ENCODE assay signal across 22 cellular contexts in the genomic region with DNA sequence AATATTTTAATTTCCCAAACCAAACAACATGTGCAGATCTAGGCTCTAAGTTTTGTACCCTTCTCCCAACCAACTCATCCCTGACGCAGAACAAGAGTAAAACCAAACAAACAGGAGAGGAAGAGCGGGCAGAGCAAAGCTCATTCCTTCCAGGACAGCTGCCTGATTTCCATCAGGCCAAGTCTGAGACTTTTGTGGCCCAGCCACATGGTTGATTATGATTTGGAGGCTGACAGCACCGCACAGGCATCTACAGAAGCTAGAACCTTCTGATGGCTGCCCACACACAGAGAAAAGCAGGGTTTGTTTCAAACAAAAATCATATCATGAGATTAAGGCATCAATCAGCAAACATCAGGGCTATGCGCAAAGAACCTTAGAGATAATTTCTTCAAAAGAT.
A peak's percentile ranks its signal among the peaks of the same experiment; 100 is the strongest.
DNase-seq lines count a peak whose midpoint lies in the region; ATAC-seq and TF ChIP-seq lines count a peak whose summit lies in the region.
"Had no signal": no experiment of that assay in that cellular context is flagged by ENCODE, and none has a peak within 500 bp of the region (broad histone marks: within the 10 kb centered on the region; RNA-seq: fewer than 3 reads in every experiment).

No MANE protein-coding gene starts in this region.

- no peaks in the 10 kb centered on the region for H3K9me3 Mint-ChIP-seq in activated CD4-positive, alpha-beta T cell treated with anti-CD3 and anti-CD28 coated beads, Interleukin-2, amount 10 ng/mL, durations not matched to agents 24 days and 14 days
- H3K9me3 Mint-ChIP-seq: activated CD8-positive, alpha-beta T cell treated with anti-CD3 and anti-CD28 coated beads for 36 hours; CD4-positive, CD25-positive, alpha-beta regulatory T cell; central memory CD8-positive, alpha-beta T cell; stimulated activated naive CD8-positive, alpha-beta T cell treated with anti-CD3 and anti-CD28 coated beads, Interleukin-15, Interleukin-2, amounts not matched to agents 100 ng/mL and 50 ng/mL, for 24 hours had no signal

- ATAC-seq in sciatic nerve, result peak; percentile 71
- no peak for ATAC-seq in HG03571 (IDR thresholded peaks at IDR 0.05; ENCODE audit: unreplicated experiment)
- ATAC-seq: activated CD8-positive, alpha-beta T cell treated with anti-CD3 and anti-CD28 coated beads for 36 hours had no signal

- intact Hi-C loops in ascending aorta (cut with DNase I), result no loop called here
- intact Hi-C loops in sciatic nerve (cut with DNase I), result no loop called here
- intact Hi-C loops in activated CD4-positive, alpha-beta T cell treated with anti-CD3 and anti-CD28 coated beads, Interleukin-2, amount 10 ng/mL, durations not matched to agents 24 days and 14 days (cut with micrococcal nuclease), result no loop called here

- peak overlapping the region; percentile 74 to 79 for H3K27ac ChIP-seq in ascending aorta
- H3K27ac ChIP-seq: KMS-11, upper lobe of left lung had no signal

- peaks cover 3% of the 10 kb centered on the region for H3K27me3 Mint-ChIP-seq in activated CD4-positive, alpha-beta T cell treated with anti-CD3 and anti-CD28 coated beads, Interleukin-2, amount 10 ng/mL, durations not matched to agents 24 days and 14 days
- H3K27me3 Mint-ChIP-seq: activated CD8-positive, alpha-beta T cell treated with anti-CD3 and anti-CD28 coated beads for 36 hours; activated naive CD8-positive, alpha-beta T cell treated with anti-CD3 and anti-CD28 coated beads for 36 hours; stimulated activated naive CD8-positive, alpha-beta T cell treated with anti-CD3 and anti-CD28 coated beads, Interleukin-15, Interleukin-2, amounts not matched to agents 100 ng/mL and 50 ng/mL, for 24 hours had no signal

- peaks cover 4% of the 10 kb centered on the region for H3K4me1 Mint-ChIP-seq in activated CD4-positive, alpha-beta T cell treated with anti-CD3 and anti-CD28 coated beads, Interleukin-2, amount 10 ng/mL, durations not matched to agents 24 days and 14 days
- H3K4me1 Mint-ChIP-seq: central memory CD8-positive, alpha-beta T cell had no signal

- H3K4me1 ChIP-seq in ascending aorta, result peaks cover 15 to 42% of the 10 kb centered on the region in 2 donors

- H3K4me3 ChIP-seq in ascending aorta (no peak overlapping the region), fibroblast of mammary gland (ENCODE audit: control insufficient read depth, low read depth, low read length) (no peak overlapping the region)
- H3K4me3 ChIP-seq: skin epidermis, upper lobe of left lung had no signal

- no peak overlapping the region for H3K4me3 Mint-ChIP-seq in activated CD4-positive, alpha-beta T cell treated with anti-CD3 and anti-CD28 coated beads, Interleukin-2, amount 10 ng/mL, durations not matched to agents 24 days and 14 days
- H3K4me3 Mint-ChIP-seq: activated CD8-positive, alpha-beta T cell treated with anti-CD3 and anti-CD28 coated beads for 36 hours; activated naive CD8-positive, alpha-beta T cell treated with anti-CD3 and anti-CD28 coated beads for 36 hours; CD4-positive, CD25-positive, alpha-beta regulatory T cell; central memory CD8-positive, alpha-beta T cell; stimulated activated naive CD8-positive, alpha-beta T cell treated with anti-CD3 and anti-CD28 coated beads, Interleukin-15, Interleukin-2, amounts not matched to agents 100 ng/mL and 50 ng/mL, for 24 hours had no signal

- no peaks in the 10 kb centered on the region for H3K27me3 ChIP-seq in ascending aorta
- H3K27me3 ChIP-seq: upper lobe of left lung had no signal

- DNase-seq in ascending aorta (ENCODE audit: low spot score in 2 of 2), result no peak
- peak; percentile 17 for DNase-seq in fibroblast of mammary gland (ENCODE audit: low read depth)
- no peak for DNase-seq in sciatic nerve (ENCODE audit: low spot score)
- DNase-seq in ureter (ENCODE audit: low spot score), result peak; percentile 17
- no peak for DNase-seq in T-helper 2 cell
- DNase-seq in activated CD4-positive, alpha-beta T cell treated with anti-CD3 and anti-CD28 coated beads, Interleukin-2, amount 10 ng/mL, durations not matched to agents 24 days and 14 days, result no peak
- DNase-seq: activated CD4-positive, CD25-positive, alpha-beta regulatory T cell treated with anti-CD3 and anti-CD28 coated beads, Interleukin-2, amount 50 U/mL, for 72 hours; activated CD8-positive, alpha-beta T cell treated with anti-CD3 and anti-CD28 coated beads for 36 hours; activated effector memory CD4-positive, alpha-beta T cell treated with anti-CD3 and anti-CD28 coated beads, Interleukin-2, amount 50 U/mL, for 16 hours; activated naive CD8-positive, alpha-beta T cell treated with anti-CD3 and anti-CD28 coated beads for 36 hours; CD4-positive, CD25-positive, alpha-beta regulatory T cell; NCI-H1417 treated with DMSO at 0.1 percent for 48 hours; NCI-H446 treated with DMSO at 0.1 percent for 48 hours; NCI-H82; T-helper 1 cell; upper lobe of left lung had no signal

- no peaks in the 10 kb centered on the region for H3K9me3 ChIP-seq in ascending aorta
- H3K9me3 ChIP-seq: upper lobe of left lung had no signal

- H3K36me3 ChIP-seq in ascending aorta, result peaks cover 31% of the 10 kb centered on the region in 2 donors

- no peak for TF ChIP-seq CTCF in ascending aorta (IDR thresholded peaks at IDR 0.05)
- no peak for TF ChIP-seq CTCF in fibroblast of mammary gland (conservative IDR thresholded peaks at IDR 0.05; ENCODE audit: control insufficient read depth, insufficient read depth, low read depth, low read length)

- no peak overlapping the region for H3K27ac Mint-ChIP-seq in activated CD4-positive, alpha-beta T cell treated with anti-CD3 and anti-CD28 coated beads, Interleukin-2, amount 10 ng/mL, durations not matched to agents 24 days and 14 days
- H3K27ac Mint-ChIP-seq: activated CD8-positive, alpha-beta T cell treated with anti-CD3 and anti-CD28 coated beads for 36 hours; activated naive CD8-positive, alpha-beta T cell treated with anti-CD3 and anti-CD28 coated beads for 36 hours; progenitor cell of endocrine pancreas; stimulated activated naive CD8-positive, alpha-beta T cell treated with anti-CD3 and anti-CD28 coated beads, Interleukin-15, Interleukin-2, amounts not matched to agents 100 ng/mL and 50 ng/mL, for 24 hours had no signal

- H3K36me3 Mint-ChIP-seq in activated CD4-positive, alpha-beta T cell treated with anti-CD3 and anti-CD28 coated beads, Interleukin-2, amount 10 ng/mL, durations not matched to agents 24 days and 14 days (ENCODE audit: low read depth), result no peaks in the 10 kb centered on the region
- H3K36me3 Mint-ChIP-seq: CD4-positive, CD25-positive, alpha-beta regulatory T cell had no signal

Comparison
In these comparisons a context has a peak if more than half of its experiments do, and no peak if none do; other contexts are left out.
1. DNase-seq: peak in fibroblast of mammary gland (single experiment) and ureter (single experiment); none in ascending aorta (0 of 2), sciatic nerve (single experiment), T-helper 2 cell (0 of 5) and activated CD4-positive, alpha-beta T cell treated with anti-CD3 and anti-CD28 coated beads, Interleukin-2, amount 10 ng/mL, durations not matched to agents 24 days and 14 days (single experiment).